In genomic region chr11:46514370-46514769, GRCh38 we compare ENCODE assay signal across 20 cellular contexts.
DNase-seq lines count a peak whose midpoint lies in the region; ATAC-seq, FAIRE-seq and TF ChIP-seq lines count a peak whose summit lies in the region.
"Had no signal": no experiment of that assay in that cellular context is flagged by ENCODE, and none has a peak within 500 bp of the region (broad histone marks: within the 10 kb centered on the region; RNA-seq: fewer than 3 reads in every experiment).

No MANE protein-coding gene starts in this region.

- TF ChIP-seq CTCF in HepG2 (CRISPR knock-in tag; IDR thresholded peaks at IDR 0.05) (no peak), right lobe of liver (IDR thresholded peaks at IDR 0.05) (no peak), Calu3 (IDR thresholded peaks at IDR 0.05; ENCODE audit: unreplicated experiment) (no peak)

- H3K9ac ChIP-seq in HepG2 (ENCODE audit: insufficient read depth, low read depth, low read length) = no peak overlapping the region

- FAIRE-seq in HepG2 (lab: Jason Lieb, UNC) = no peak
- FAIRE-seq: colon, G401.6 had no signal

- peak overlapping the region; percentile 28 for H3K27ac Mint-ChIP-seq in activated T-helper 1 cell treated with anti-CD3 and anti-CD28 coated beads, Interleukin-12 subunit alpha, Interleukin-12 subunit beta, Interleukin-2, Interleukin-4 antibody, amounts not matched to agents 30 ng/mL and 10 ng/mL and 1 ng/mL, durations not matched to agents 14 hours and 24 hours and 36 hours
- H3K27ac Mint-ChIP-seq in Calu3 (ENCODE audit: unreplicated experiment) = no peak overlapping the region

- peaks cover 7% of the 10 kb centered on the region for H3K4me1 Mint-ChIP-seq in activated T-helper 1 cell treated with anti-CD3 and anti-CD28 coated beads, Interleukin-12 subunit alpha, Interleukin-12 subunit beta, Interleukin-2, Interleukin-4 antibody, amounts not matched to agents 30 ng/mL and 10 ng/mL and 1 ng/mL, durations not matched to agents 14 hours and 24 hours and 36 hours (ENCODE audit: low read depth)
- no peaks in the 10 kb centered on the region for H3K4me1 Mint-ChIP-seq in Calu3 (ENCODE audit: low read depth, unreplicated experiment)

- intact Hi-C loops in HepG2 (cut with micrococcal nuclease; ENCODE audit: unreplicated experiment) = no loop called here
- intact Hi-C loops in right lobe of liver (cut with DNase I) = no loop called here
- intact Hi-C loops in activated T-helper 1 cell treated with anti-CD3 and anti-CD28 coated beads, Interleukin-12 subunit alpha, Interleukin-12 subunit beta, Interleukin-2, Interleukin-4 antibody, amounts not matched to agents 30 ng/mL and 10 ng/mL and 1 ng/mL, durations not matched to agents 14 hours and 24 hours and 36 hours (cut with micrococcal nuclease) = no loop called here
- intact Hi-C loops in Calu3 (cut with micrococcal nuclease; ENCODE audit: unreplicated experiment) = no loop called here

- H3K9me3 ChIP-seq in HepG2 (ENCODE audit: low read length) (no peaks in the 10 kb centered on the region), right lobe of liver (no peaks in the 10 kb centered on the region), mesodermal cell (ENCODE audit: control insufficient read depth, low read length) (no peaks in the 10 kb centered on the region)
- H3K9me3 ChIP-seq: suprapubic skin, vagina had no signal

- H3K4me1 ChIP-seq in HepG2 (ENCODE audit: insufficient read depth, low read length) = peaks cover 48% of the 10 kb centered on the region
- H3K4me1 ChIP-seq in right lobe of liver = peaks cover 0 to 51% (median 16%) of the 10 kb centered on the region in 4 donors
- peaks cover 5% of the 10 kb centered on the region for H3K4me1 ChIP-seq in mesodermal cell (ENCODE audit: control insufficient read depth, insufficient read depth, low read length, poor library complexity, severe bottlenecking)

- in situ Hi-C loops in HepG2 (cut with HindIII; ENCODE audit: extremely low pct_ligation_motif_present, low pct_unique_long_range_greater_than_20kb) = no loop called here

- H3K27ac ChIP-seq in HepG2 (ENCODE audit: extremely low read length, insufficient read depth, low read length) = no peak overlapping the region
- H3K27ac ChIP-seq in right lobe of liver = no peak overlapping the region
- H3K27ac ChIP-seq in mesodermal cell (ENCODE audit: low read depth, low read length, severe bottlenecking) = peak overlapping the region; percentile 3
- H3K27ac ChIP-seq: brain microvascular endothelial cell, suprapubic skin, vagina had no signal

- H3K4me3 ChIP-seq in HepG2 (replicated peaks in 1 of 3; ENCODE audit: insufficient read depth in 1 of 3, low read depth in 2 of 3, low read length in 3 of 3) (no peak overlapping the region), right lobe of liver (no peak overlapping the region), mesodermal cell (ENCODE audit: extremely low read depth, insufficient read depth, low read length, poor library complexity, severe bottlenecking) (no peak overlapping the region)
- H3K4me3 ChIP-seq: suprapubic skin, vagina had no signal

- 100% methylated on average over 1 of the region's 1 CpG for WGBS in HepG2 (ENCODE audit: low lambda C conversion rate)
- 93% methylated on average over 1 of the region's 1 CpG for WGBS in right lobe of liver (ENCODE audit: insufficient coverage, low coverage, low lambda C conversion rate, missing lambda C conversion rate)
- no CpG with 5 or more reads among the region's 1 CpG for WGBS in mesodermal cell (ENCODE audit: insufficient coverage in 2 of 2), 2 experiments

- no peaks in the 10 kb centered on the region for H3K27me3 ChIP-seq in HepG2 (ENCODE audit: control insufficient read depth in 1 of 2, insufficient read depth in 2 of 2, low read length in 2 of 2)
- H3K27me3 ChIP-seq in right lobe of liver = no peaks in the 10 kb centered on the region
- H3K27me3 ChIP-seq: brain microvascular endothelial cell, suprapubic skin, vagina had no signal

- no peak for ATAC-seq in HepG2
- ATAC-seq in right lobe of liver = no peak
- ATAC-seq: activated CD4-positive, CD25-positive, alpha-beta regulatory T cell treated with anti-CD3 and anti-CD28 coated beads, Interleukin-2, amount 50 U/mL, for 24 hours; Panc1 had no signal

- BruUV-seq in HepG2 (replicated peaks; lab: Mats Ljungman, UMichigan) = no TSS peak
- no TSS peak for BruUV-seq in Calu3 (replicated peaks; lab: Mats Ljungman, UMichigan)

- TF ChIP-seq POLR2A in HepG2 (IDR thresholded peaks at IDR 0.05; ENCODE audit: insufficient read depth in 1 of 2, low read depth in 2 of 2, low read length in 2 of 2) (no peak), right lobe of liver (IDR thresholded peaks at IDR 0.05) (no peak)

- TF ChIP-seq RAD21 in HepG2 (CRISPR knock-in tag; IDR thresholded peaks at IDR 0.05) = no peak

- peaks cover 61% of the 10 kb centered on the region for H3K79me2 ChIP-seq in HepG2 (ENCODE audit: insufficient read depth, low read length)

- no peak for TF ChIP-seq EP300 in HepG2 (IDR thresholded peaks at IDR 0.05; ENCODE audit: low read depth in 2 of 2, low read length in 2 of 2)
- TF ChIP-seq EP300 in HepG2 (CRISPR knock-in tag; IDR thresholded peaks at IDR 0.05; ENCODE audit: borderline replicate concordance) = no peak

- no peak for DNase-seq in HepG2 (ENCODE audit: low spot score)
- no peak for DNase-seq in right lobe of liver
- DNase-seq in activated T-helper 1 cell treated with anti-CD3 and anti-CD28 coated beads, Interleukin-12 subunit alpha, Interleukin-12 subunit beta, Interleukin-2, Interleukin-4 antibody, amounts not matched to agents 30 ng/mL and 10 ng/mL and 1 ng/mL, durations not matched to agents 14 hours and 24 hours and 36 hours (ENCODE audit: low spot score) = no peak
- DNase-seq in Calu3 = no peak
- DNase-seq in activated gamma-delta T cell (lab: John Stamatoyannopoulos, UW) = no peak
- no peak for DNase-seq in cerebellar cortex (ENCODE audit: low spot score)
- DNase-seq: activated CD8-positive, alpha-beta memory T cell treated with anti-CD3 and anti-CD28 coated beads for 24 hours; brain microvascular endothelial cell; CD4-positive, alpha-beta memory T cell; H7; kidney glomerular epithelial cell; naive B cell; NCI-H2081 treated with DMSO at 0.1 percent for 48 hours had no signal

- no peaks in the 10 kb centered on the region for H3K27me3 Mint-ChIP-seq in activated T-helper 1 cell treated with anti-CD3 and anti-CD28 coated beads, Interleukin-12 subunit alpha, Interleukin-12 subunit beta, Interleukin-2, Interleukin-4 antibody, amounts not matched to agents 30 ng/mL and 10 ng/mL and 1 ng/mL, durations not matched to agents 14 hours and 24 hours and 36 hours (ENCODE audit: insufficient read depth)
- no peaks in the 10 kb centered on the region for H3K27me3 Mint-ChIP-seq in Calu3 (ENCODE audit: unreplicated experiment)
- H3K27me3 Mint-ChIP-seq: CD4-positive, alpha-beta memory T cell; naive B cell had no signal

- peaks cover 4% of the 10 kb centered on the region for H3K36me3 Mint-ChIP-seq in activated T-helper 1 cell treated with anti-CD3 and anti-CD28 coated beads, Interleukin-12 subunit alpha, Interleukin-12 subunit beta, Interleukin-2, Interleukin-4 antibody, amounts not matched to agents 30 ng/mL and 10 ng/mL and 1 ng/mL, durations not matched to agents 14 hours and 24 hours and 36 hours (ENCODE audit: low read depth)
- no peaks in the 10 kb centered on the region for H3K36me3 Mint-ChIP-seq in Calu3 (ENCODE audit: insufficient read depth, unreplicated experiment)

- H3K4me2 ChIP-seq in HepG2 (ENCODE audit: low read depth, low read length) = no peak overlapping the region

- H3K9me3 Mint-ChIP-seq in activated T-helper 1 cell treated with anti-CD3 and anti-CD28 coated beads, Interleukin-12 subunit alpha, Interleukin-12 subunit beta, Interleukin-2, Interleukin-4 antibody, amounts not matched to agents 30 ng/mL and 10 ng/mL and 1 ng/mL, durations not matched to agents 14 hours and 24 hours and 36 hours = no peaks in the 10 kb centered on the region
- no peaks in the 10 kb centered on the region for H3K9me3 Mint-ChIP-seq in Calu3 (ENCODE audit: low read depth, unreplicated experiment)
- H3K9me3 Mint-ChIP-seq: CD4-positive, alpha-beta memory T cell; naive B cell had no signal

- no peak overlapping the region for H3K4me3 Mint-ChIP-seq in activated T-helper 1 cell treated with anti-CD3 and anti-CD28 coated beads, Interleukin-12 subunit alpha, Interleukin-12 subunit beta, Interleukin-2, Interleukin-4 antibody, amounts not matched to agents 30 ng/mL and 10 ng/mL and 1 ng/mL, durations not matched to agents 14 hours and 24 hours and 36 hours
- no peak overlapping the region for H3K4me3 Mint-ChIP-seq in Calu3 (ENCODE audit: low read depth, unreplicated experiment)
- H3K4me3 Mint-ChIP-seq: CD4-positive, alpha-beta memory T cell; naive B cell had no signal

- H2AFZ ChIP-seq in HepG2 (ENCODE audit: low read length) = no peak overlapping the region

- POLR2A ChIA-PET in HepG2 (lab: Yijun Ruan, JAX) = no interaction called here

- peaks cover 50% of the 10 kb centered on the region for H4K20me1 ChIP-seq in HepG2 (ENCODE audit: insufficient read depth, low read length)

- peaks cover 6 to 13% of the 10 kb centered on the region in 2 experiments for H3K36me3 ChIP-seq in HepG2 (replicated peaks in 1 of 2; ENCODE audit: control insufficient read depth in 1 of 2, insufficient read depth in 2 of 2, low read length in 2 of 2)
- no peaks in the 10 kb centered on the region for H3K36me3 ChIP-seq in right lobe of liver
- peaks cover 13% of the 10 kb centered on the region for H3K36me3 ChIP-seq in mesodermal cell (ENCODE audit: control insufficient read depth, insufficient read depth, low read length)
- H3K36me3 ChIP-seq: brain microvascular endothelial cell, vagina had no signal

- CTCF ChIA-PET in HepG2 (lab: Yijun Ruan, JAX; ENCODE audit: low intra/inter-chr PET ratio, low total read pairs) (no interaction called here), Calu3 (lab: Charles Lee) (no interaction called here)

TF ChIP-seq in HepG2, 621 proteins besides CTCF, POLR2A, EP300 and RAD21 (continues in another document):
- TF ChIP-seq MAFK (conservative IDR thresholded peaks at IDR 0.05 in 1 of 2, IDR thresholded peaks at IDR 0.05 in 1 of 2; ENCODE audit: low read length in 2 of 2) (peak; percentile 47 to 58), RAD51 (IDR thresholded peaks at IDR 0.05; ENCODE audit: borderline replicate concordance) (no peak), CREB3 (CRISPR knock-in tag; IDR thresholded peaks at IDR 0.05) (no peak), ZNF773 (CRISPR knock-in tag; IDR thresholded peaks at IDR 0.05; ENCODE audit: borderline replicate concordance) (no peak)
